2 cellular contexts compared by ENCODE assay signal in genomic region chr15:75840659-75841058, GRCh38.
A peak's percentile ranks its signal among the peaks of the same experiment; 100 is the strongest.
TF ChIP-seq lines count a peak whose summit lies in the region.

No MANE protein-coding gene starts in this region.

TF ChIP-seq in SK-N-SH, 30 proteins besides CTCF, POLR2A, EP300 and RAD21:
- TF ChIP-seq USF2 (IDR thresholded peaks at IDR 0.05; ENCODE audit: borderline replicate concordance, low read depth, low read length) (peak; percentile 54; the same call in 1 of the 2 replicates), MEF2A (IDR thresholded peaks at IDR 0.05; ENCODE audit: borderline replicate concordance, low read depth) (no peak), MAX (IDR thresholded peaks at IDR 0.05; ENCODE audit: low read depth) (no peak), USF1 (IDR thresholded peaks at IDR 0.05; ENCODE audit: borderline replicate concordance, low read depth) (peak; percentile 93)

TF ChIP-seq in GM12891, 5 proteins besides CTCF, POLR2A, EP300 and RAD21 (continued from another document):
- TF ChIP-seq POU2F2 (IDR thresholded peaks at IDR 0.05; ENCODE audit: low read depth, low read length) (no peak), SPI1 (IDR thresholded peaks at IDR 0.05; ENCODE audit: low read depth, low read length) (no peak)
TF ChIP-seq in GM12891: peak in this region for 0.
